ENCODE assay signal across 22 cellular contexts in the genomic region with DNA sequence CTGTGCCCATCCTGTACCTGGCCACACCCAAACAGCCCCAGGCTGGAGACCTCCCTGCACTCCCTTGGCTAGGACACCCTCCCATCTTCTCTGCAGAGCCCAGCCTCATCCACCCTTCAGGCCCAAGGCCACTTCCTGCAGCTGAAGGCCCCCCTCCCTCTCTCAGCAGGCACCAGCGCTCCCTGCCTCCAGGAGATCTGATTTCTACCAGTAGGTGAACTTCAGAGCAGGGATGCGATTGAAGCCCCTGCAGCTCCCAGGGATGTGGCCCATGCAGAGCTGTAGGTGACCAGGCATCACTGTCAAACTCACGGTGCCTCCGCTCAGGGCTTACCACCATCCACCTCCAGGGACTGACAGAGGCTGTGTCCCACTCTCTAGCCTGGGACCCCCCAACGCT.
"Had no signal": no experiment of that assay in that cellular context is flagged by ENCODE, and none has a peak within 500 bp of the region (broad histone marks: within the 10 kb centered on the region; RNA-seq: fewer than 3 reads in every experiment).

No MANE protein-coding gene starts in this region.

- H3K27me3 ChIP-seq: cardiac muscle cell, esophagus squamous epithelium, heart right ventricle, ovary, upper lobe of right lung had no signal

- H3K27ac ChIP-seq: cardiac muscle cell, esophagus squamous epithelium, heart right ventricle, left ventricle myocardium inferior, ovary, psoas muscle, skin epidermis, upper lobe of right lung had no signal

- H3K36me3 Mint-ChIP-seq: activated naive CD8-positive, alpha-beta T cell had no signal

- H3K27ac Mint-ChIP-seq: activated CD4-positive, alpha-beta T cell treated with anti-CD3 and anti-CD28 coated beads, Interleukin-2, amount 10 ng/mL, durations not matched to agents 7 days and 5 days; activated naive CD8-positive, alpha-beta T cell; activated T-cell treated with anti-CD3 and anti-CD28 coated beads, Interleukin-2, amount 50 U/mL, for 72 hours; dendritic cell treated with granulocyte-macrophage colony-stimulating factor and Interleukin-4, amounts not matched to agents 40 ng/mL and 50 ng/mL, for 4 days had no signal

- ATAC-seq: activated CD4-positive, CD25-positive, alpha-beta regulatory T cell treated with anti-CD3 and anti-CD28 coated beads, Interleukin-2, amount 50 U/mL, for 24 hours; heart right ventricle; psoas muscle; right cardiac atrium had no signal

- H3K36me3 ChIP-seq: left ventricle myocardium inferior, ovary had no signal

- H3K4me1 ChIP-seq: esophagus squamous epithelium, heart right ventricle, left ventricle myocardium inferior, psoas muscle, upper lobe of right lung had no signal

- H3K4me1 Mint-ChIP-seq: activated CD4-positive, alpha-beta T cell treated with anti-CD3 and anti-CD28 coated beads, Interleukin-2, amount 10 ng/mL, durations not matched to agents 7 days and 5 days had no signal

- H3K4me3 Mint-ChIP-seq: activated CD4-positive, alpha-beta T cell treated with anti-CD3 and anti-CD28 coated beads, Interleukin-2, amount 10 ng/mL, durations not matched to agents 7 days and 5 days; activated naive CD8-positive, alpha-beta T cell; activated T-cell treated with anti-CD3 and anti-CD28 coated beads, Interleukin-2, amount 50 U/mL, for 72 hours; dendritic cell treated with granulocyte-macrophage colony-stimulating factor and Interleukin-4, amounts not matched to agents 40 ng/mL and 50 ng/mL, for 4 days; neural crest cell had no signal

- H3K27me3 Mint-ChIP-seq: activated CD4-positive, alpha-beta T cell treated with anti-CD3 and anti-CD28 coated beads, Interleukin-2, amount 10 ng/mL, durations not matched to agents 7 days and 5 days; activated naive CD8-positive, alpha-beta T cell; dendritic cell treated with granulocyte-macrophage colony-stimulating factor and Interleukin-4, amounts not matched to agents 40 ng/mL and 50 ng/mL, for 4 days had no signal

- H3K9me3 Mint-ChIP-seq: activated CD4-positive, alpha-beta T cell treated with anti-CD3 and anti-CD28 coated beads, Interleukin-2, amount 10 ng/mL, durations not matched to agents 7 days and 5 days; activated T-cell treated with anti-CD3 and anti-CD28 coated beads, Interleukin-2, amount 50 U/mL, for 72 hours; dendritic cell treated with granulocyte-macrophage colony-stimulating factor and Interleukin-4, amounts not matched to agents 40 ng/mL and 50 ng/mL, for 4 days; neural crest cell had no signal

- H3K9me3 ChIP-seq: esophagus squamous epithelium, heart right ventricle, left ventricle myocardium inferior, ovary, psoas muscle, upper lobe of right lung had no signal

- H3K4me3 ChIP-seq: cardiac muscle cell, esophagus squamous epithelium, heart right ventricle, left ventricle myocardium inferior, ovary, psoas muscle, skin epidermis, upper lobe of right lung had no signal

- DNase-seq: activated CD4-positive, alpha-beta T cell treated with anti-CD3 and anti-CD28 coated beads, Interleukin-2, amount 10 ng/mL, durations not matched to agents 7 days and 5 days; activated CD8-positive, alpha-beta memory T cell treated with anti-CD3 and anti-CD28 coated beads, Interleukin-2, amount 50 U/mL, for 4 hours; activated effector memory CD4-positive, alpha-beta T cell treated with anti-CD3 and anti-CD28 coated beads, Interleukin-2, amount 50 U/mL, for 16 hours; activated T-cell treated with anti-CD3 and anti-CD28 coated beads, Interleukin-2, amount 50 U/mL, for 72 hours; effector memory CD4-positive, alpha-beta T cell; esophagus squamous epithelium; heart right ventricle; kidney glomerular epithelial cell; left ventricle myocardium inferior; ovary; psoas muscle; right cardiac atrium; stimulated activated CD4-positive, alpha-beta T cell treated with anti-CD3 and anti-CD28 coated beads, Interleukin-15, amount 100 ng/mL, for 24 hours; stimulated activated CD4-positive, alpha-beta T cell treated with anti-CD3 and anti-CD28 coated beads, Interleukin-2, amount 100 ng/mL, for 48 hours; T1000; upper lobe of right lung had no signal
